Comparison of ENCODE assay signal across 1 cellular context in the genomic region with DNA sequence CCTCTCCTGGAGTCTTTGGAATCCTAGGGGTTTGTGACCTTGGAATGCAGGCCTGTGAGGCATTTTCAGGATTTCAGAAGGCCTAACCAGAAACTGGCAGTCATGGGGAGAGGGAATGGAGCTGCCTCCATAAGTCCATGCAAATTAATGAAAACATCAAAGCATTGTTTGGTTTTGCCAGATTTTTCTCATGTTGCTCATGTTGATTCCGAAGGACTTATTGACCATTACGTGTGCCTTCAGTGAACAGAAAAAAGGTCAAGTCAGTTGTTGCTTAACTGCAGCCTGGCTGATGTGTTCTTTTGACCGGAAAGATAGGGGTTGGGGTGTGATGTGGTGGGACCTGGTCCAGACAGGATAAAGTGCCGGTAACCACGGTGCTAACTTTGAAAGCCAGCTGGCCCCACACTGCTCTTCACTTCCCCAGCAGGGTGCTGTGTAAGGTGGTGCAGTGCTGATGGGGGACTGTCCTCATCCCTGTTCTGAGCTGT.
TF ChIP-seq lines count a peak whose summit lies in the region.

No MANE protein-coding gene starts in this region.

TF ChIP-seq in IMR-90, 13 proteins besides CTCF, POLR2A, EP300 and RAD21 (continued from another document):
- peak; percentile 44; the same call in 1 of the 2 replicates for TF ChIP-seq MAZ (IDR thresholded peaks at IDR 0.05; ENCODE audit: borderline replicate concordance, low read depth, low read length)
- peak; percentile 41 for TF ChIP-seq MAFK (IDR thresholded peaks at IDR 0.05; ENCODE audit: low read depth, low read length)
- peak; percentile 78 for TF ChIP-seq FOS (IDR thresholded peaks at IDR 0.05; ENCODE audit: low read depth, low read length)
- TF ChIP-seq RFX5 (IDR thresholded peaks at IDR 0.05; ENCODE audit: low read depth, low read length), result 0 out of 2 replicates have a peak, but pooled peaks have one; percentile 2
- TF ChIP-seq SMC3 (IDR thresholded peaks at IDR 0.05; ENCODE audit: low read depth, low read length), result 0 out of 2 replicates have a peak, but pooled peaks have one; percentile 4
- peak; percentile 90 for TF ChIP-seq RCOR1 (IDR thresholded peaks at IDR 0.05; ENCODE audit: insufficient replicate concordance, low read length)
- TF ChIP-seq, protein P1, sequence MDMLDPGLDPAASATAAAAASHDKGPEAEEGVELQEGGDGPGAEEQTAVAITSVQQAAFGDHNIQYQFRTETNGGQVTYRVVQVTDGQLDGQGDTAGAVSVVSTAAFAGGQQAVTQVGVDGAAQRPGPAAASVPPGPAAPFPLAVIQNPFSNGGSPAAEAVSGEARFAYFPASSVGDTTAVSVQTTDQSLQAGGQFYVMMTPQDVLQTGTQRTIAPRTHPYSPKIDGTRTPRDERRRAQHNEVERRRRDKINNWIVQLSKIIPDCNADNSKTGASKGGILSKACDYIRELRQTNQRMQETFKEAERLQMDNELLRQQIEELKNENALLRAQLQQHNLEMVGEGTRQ (IDR thresholded peaks at IDR 0.05; ENCODE audit: low read depth, low read length), result no peak
- peak; percentile 99 for TF ChIP-seq CEBPB (IDR thresholded peaks at IDR 0.05; ENCODE audit: low read depth, low read length)
